28 cellular contexts compared by ENCODE assay signal in the genomic region with DNA sequence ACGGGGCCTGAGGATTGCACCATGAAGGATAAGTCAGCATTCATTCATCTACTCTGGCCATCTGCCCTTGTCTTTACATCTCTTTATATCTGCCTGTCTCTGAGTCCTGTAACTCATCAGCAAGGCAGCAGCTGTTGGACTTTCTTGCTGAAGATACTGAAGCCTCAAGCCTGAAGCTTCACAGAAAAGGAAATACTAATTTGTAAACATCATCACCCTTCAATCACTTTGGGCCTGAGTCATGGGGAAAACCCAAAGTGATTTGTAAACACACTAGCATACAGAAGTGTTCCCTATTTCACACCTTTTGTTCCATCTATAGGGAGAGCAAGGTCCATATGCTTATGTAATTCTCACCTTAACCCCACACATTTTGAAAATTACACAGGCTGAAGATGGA.
DNase-seq lines count a peak whose midpoint lies in the region; ATAC-seq and TF ChIP-seq lines count a peak whose summit lies in the region.
"Had no signal": no experiment of that assay in that cellular context is flagged by ENCODE, and none has a peak within 500 bp of the region (broad histone marks: within the 10 kb centered on the region; RNA-seq: fewer than 3 reads in every experiment).

No MANE protein-coding gene starts in this region.

- no peaks in the 10 kb centered on the region; the same call in 1 of the 2 replicates for H3F3A ChIP-seq in MM.1S (ENCODE audit: insufficient read depth, low read length)

- no peaks in the 10 kb centered on the region for H3K27me3 Mint-ChIP-seq in endodermal cell (ENCODE audit: insufficient read depth)
- H3K27me3 Mint-ChIP-seq in nephron (ENCODE audit: low read depth), result no peaks in the 10 kb centered on the region
- H3K27me3 Mint-ChIP-seq: activated CD8-positive, alpha-beta T cell treated with anti-CD3 and anti-CD28 coated beads for 36 hours; CD8-positive, alpha-beta memory T cell had no signal

- H2AFZ ChIP-seq in MM.1S (ENCODE audit: low read length) (no peak overlapping the region), hepatocyte (no peak overlapping the region)

- no peak overlapping the region for H3K4me2 ChIP-seq in MM.1S (ENCODE audit: low read depth, low read length)
- no peak overlapping the region for H3K4me2 ChIP-seq in hepatocyte
- H3K4me2 ChIP-seq: KMS-11 had no signal

- H3K27ac ChIP-seq in MM.1S (ENCODE audit: low read length) (no peak overlapping the region), endodermal cell (ENCODE audit: low read depth, low read length) (no peak overlapping the region), hepatocyte (no peak overlapping the region)
- H3K27ac ChIP-seq: KMS-11, pancreas, RWPE1, tibial nerve had no signal

- H3K4me1 Mint-ChIP-seq in endodermal cell (peaks cover 38% of the 10 kb centered on the region), nephron (peaks cover 49% of the 10 kb centered on the region)
- H3K4me1 Mint-ChIP-seq: CD8-positive, alpha-beta memory T cell had no signal

- H3K9me3 Mint-ChIP-seq in endodermal cell, result no peaks in the 10 kb centered on the region
- no peaks in the 10 kb centered on the region for H3K9me3 Mint-ChIP-seq in nephron

- no peak overlapping the region for H3K4me3 Mint-ChIP-seq in endodermal cell
- peak overlapping the region in 1 of 3 experiments; percentile 5 for H3K4me3 Mint-ChIP-seq in nephron
- H3K4me3 Mint-ChIP-seq: activated CD8-positive, alpha-beta T cell treated with anti-CD3 and anti-CD28 coated beads for 36 hours; CD8-positive, alpha-beta memory T cell; nephron progenitor cell had no signal

- DNase-seq in HCEC 1CT, result peak; percentile 44
- peak; percentile 62 for DNase-seq in MM.1S
- no peak for DNase-seq in endodermal cell
- DNase-seq in NCI-H526 treated with DMSO at 0.1 percent for 48 hours (lab: John Stamatoyannopoulos, UW), result no peak
- no peak for DNase-seq in hepatocyte (ENCODE audit: low spot score)
- DNase-seq: ACHN; activated CD8-positive, alpha-beta T cell treated with anti-CD3 and anti-CD28 coated beads for 36 hours; activated T-cell treated with anti-CD3 and anti-CD28 coated beads for 4 hours; anterior cingulate cortex; BE2C; CD8-positive, alpha-beta memory T cell; GDM1; islet precursor cell; NCI-H1694; NCI-H2171 treated with DMSO at 0.1 percent for 48 hours; NCI-H510A treated with DMSO at 0.1 percent for 48 hours; nephron progenitor cell; pancreas; stimulated activated CD4-positive, alpha-beta T cell treated with anti-CD3 and anti-CD28 coated beads, Interleukin-2, amount 100 ng/mL, for 48 hours; T-helper 1 cell had no signal

- peak overlapping the region; percentile 31 for H3K27ac Mint-ChIP-seq in endodermal cell
- H3K27ac Mint-ChIP-seq in nephron, result peak overlapping the region; percentile 3 to 24 (median 16)
- H3K27ac Mint-ChIP-seq: activated CD8-positive, alpha-beta T cell treated with anti-CD3 and anti-CD28 coated beads for 36 hours; activated naive CD4-positive, alpha-beta T cell treated with anti-CD3 and anti-CD28 coated beads, Interleukin-2, amount 50 U/mL, for 72 hours; CD8-positive, alpha-beta memory T cell; nephron progenitor cell had no signal

- H3K27me3 ChIP-seq in MM.1S (replicated peaks; ENCODE audit: insufficient read depth, low read length) (no peaks in the 10 kb centered on the region), endodermal cell (ENCODE audit: control insufficient read depth, insufficient read depth, low read length, poor library complexity, severe bottlenecking) (no peaks in the 10 kb centered on the region), hepatocyte (no peaks in the 10 kb centered on the region)
- H3K27me3 ChIP-seq: BE2C, pancreas, tibial nerve had no signal

- 38 to 64% methylated on average over 1 of the region's 1 CpG for WGBS in endodermal cell (ENCODE audit: insufficient coverage in 1 of 2, insufficient read length in 1 of 2), 2 experiments
- 24% methylated on average over 1 of the region's 1 CpG for WGBS in hepatocyte (ENCODE audit: low lambda C conversion rate, missing lambda C conversion rate)

- no peak for TF ChIP-seq CTCF in MM.1S (IDR thresholded peaks at IDR 0.05; ENCODE audit: low read length)
- no peak for TF ChIP-seq CTCF in endodermal cell (conservative IDR thresholded peaks at IDR 0.05)
- no peak for TF ChIP-seq CTCF in nephron (IDR thresholded peaks at IDR 0.05; ENCODE audit: unreplicated experiment in 3 of 3)
- TF ChIP-seq CTCF in hepatocyte (IDR thresholded peaks at IDR 0.05; ENCODE audit: poor library complexity), result no peak

- H3K9ac ChIP-seq in MM.1S (ENCODE audit: low read length), result no peak overlapping the region
- H3K9ac ChIP-seq in endodermal cell (ENCODE audit: extremely low read depth, low read length, poor library complexity, severe bottlenecking), result no peak overlapping the region
- H3K9ac ChIP-seq: KMS-11 had no signal

- no peaks in the 10 kb centered on the region for H3K36me3 ChIP-seq in MM.1S (replicated peaks; ENCODE audit: insufficient read depth, low read length)
- H3K36me3 ChIP-seq in endodermal cell (ENCODE audit: control insufficient read depth, insufficient read depth, low read length), result no peaks in the 10 kb centered on the region
- no peaks in the 10 kb centered on the region for H3K36me3 ChIP-seq in hepatocyte (replicated peaks; ENCODE audit: insufficient read depth, low read depth)
- H3K36me3 ChIP-seq: BE2C, HAP-1, pancreas, tibial nerve had no signal

- no peak overlapping the region for H3K4me3 ChIP-seq in MM.1S (ENCODE audit: low read length)
- no peak overlapping the region for H3K4me3 ChIP-seq in endodermal cell (ENCODE audit: low read length)
- H3K4me3 ChIP-seq in hepatocyte, result no peak overlapping the region
- H3K4me3 ChIP-seq: HAP-1, pancreas, tibial nerve had no signal

- peaks cover 6% of the 10 kb centered on the region; the same call in 1 of the 2 replicates for H3K4me1 ChIP-seq in MM.1S (ENCODE audit: low read length)
- peaks cover 3% of the 10 kb centered on the region for H3K4me1 ChIP-seq in endodermal cell (ENCODE audit: control insufficient read depth, insufficient read depth, low read length)
- no peaks in the 10 kb centered on the region for H3K4me1 ChIP-seq in hepatocyte (ENCODE audit: insufficient read depth)
- H3K4me1 ChIP-seq: BE2C, pancreas, tibial nerve had no signal

- no peaks in the 10 kb centered on the region for H3K36me3 Mint-ChIP-seq in endodermal cell (ENCODE audit: low read depth)
- no peaks in the 10 kb centered on the region for H3K36me3 Mint-ChIP-seq in nephron (ENCODE audit: low read depth)
- H3K36me3 Mint-ChIP-seq: activated naive CD4-positive, alpha-beta T cell treated with anti-CD3 and anti-CD28 coated beads, Interleukin-2, amount 50 U/mL, for 72 hours had no signal

- ATAC-seq in HG02852 (IDR thresholded peaks at IDR 0.05; ENCODE audit: unreplicated experiment), result no peak
- ATAC-seq: activated CD4-positive, CD25-positive, alpha-beta regulatory T cell treated with anti-CD3 and anti-CD28 coated beads, Interleukin-2, amount 50 U/mL, for 24 hours; activated CD8-positive, alpha-beta T cell treated with anti-CD3 and anti-CD28 coated beads for 36 hours; activated naive CD4-positive, alpha-beta T cell treated with anti-CD3 and anti-CD28 coated beads, Interleukin-2, amount 50 U/mL, for 72 hours; pancreas had no signal

- H3K9me3 ChIP-seq in MM.1S (replicated peaks; ENCODE audit: insufficient read depth, low read length) (no peaks in the 10 kb centered on the region), endodermal cell (ENCODE audit: control insufficient read depth, low read length) (no peaks in the 10 kb centered on the region), hepatocyte (ENCODE audit: low read depth) (no peaks in the 10 kb centered on the region)
- H3K9me3 ChIP-seq: BE2C, HAP-1, pancreas, tibial nerve had no signal

- no peaks in the 10 kb centered on the region for H4K20me1 ChIP-seq in MM.1S (ENCODE audit: insufficient read depth, low read length)
- no peaks in the 10 kb centered on the region for H4K20me1 ChIP-seq in hepatocyte (ENCODE audit: insufficient read depth, poor library complexity, severe bottlenecking)

- H3K79me2 ChIP-seq in MM.1S (ENCODE audit: low read length) (no peaks in the 10 kb centered on the region), hepatocyte (no peaks in the 10 kb centered on the region)

- H3K9me2 ChIP-seq in MM.1S (replicated peaks; ENCODE audit: insufficient read depth, low read length) (no peaks in the 10 kb centered on the region), hepatocyte (replicated peaks; ENCODE audit: insufficient read depth) (no peaks in the 10 kb centered on the region)

Comparison
In these comparisons a context has a peak if more than half of its experiments do, and no peak if none do; other contexts are left out.
1. DNase-seq: peak in HCEC 1CT (single experiment) and MM.1S (single experiment); none in endodermal cell (single experiment), NCI-H526 treated with DMSO at 0.1 percent for 48 hours (single experiment) and hepatocyte (single experiment).